In the genomic region with DNA sequence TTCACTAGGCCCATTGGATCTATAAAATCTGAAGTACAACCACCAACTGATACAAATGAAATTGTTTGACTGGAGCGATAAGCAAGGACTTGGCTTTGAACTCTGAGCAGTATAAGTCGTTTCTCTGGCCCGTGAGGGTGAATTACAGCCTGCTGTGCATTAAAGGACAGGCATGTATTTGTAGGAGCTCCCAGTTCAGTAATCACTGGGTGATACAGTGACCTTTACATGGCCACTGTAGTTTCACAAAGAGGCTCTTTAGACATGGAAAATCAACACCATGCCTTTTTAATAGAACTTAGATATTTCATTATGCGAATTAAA, we compare ENCODE assay signal across 20 cellular contexts.
"Had no signal": no experiment of that assay in that cellular context is flagged by ENCODE, and none has a peak within 500 bp of the region (broad histone marks: within the 10 kb centered on the region; RNA-seq: fewer than 3 reads in every experiment).

No MANE protein-coding gene starts in this region.

- H3K36me3 Mint-ChIP-seq: mesothelial cell of epicardium had no signal

- H3K4me3 Mint-ChIP-seq: immature natural killer cell, mesothelial cell of epicardium had no signal

- H3K27ac Mint-ChIP-seq: immature natural killer cell, mesothelial cell of epicardium had no signal

- H3K27me3 ChIP-seq: dorsolateral prefrontal cortex, esophagus muscularis mucosa, foreskin keratinocyte, gastroesophageal sphincter, heart left ventricle, hepatocyte, left lung had no signal

- ATAC-seq: foreskin keratinocyte, gastroesophageal sphincter, heart left ventricle, left lung, left ventricle myocardium superior, lower lobe of right lung had no signal

- DNase-seq: dermis blood vessel endothelial cell; dorsolateral prefrontal cortex; effector CD4-positive, alpha-beta T cell; effector memory CD4-positive, alpha-beta T cell; foreskin keratinocyte; heart left ventricle; hypothalamus; immature natural killer cell; islet precursor cell; kidney; kidney glomerular epithelial cell; left lung; left ventricle myocardium superior; lower lobe of right lung; mesenchymal stem cell had no signal

- H3K27ac ChIP-seq: coronary artery, dorsolateral prefrontal cortex, esophagus muscularis mucosa, foreskin keratinocyte, gastroesophageal sphincter, heart left ventricle, hepatocyte, left lung, lower lobe of right lung had no signal

- H3K4me1 Mint-ChIP-seq: immature natural killer cell, mesothelial cell of epicardium had no signal

- H3K4me3 ChIP-seq: coronary artery, dorsolateral prefrontal cortex, esophagus muscularis mucosa, gastroesophageal sphincter, heart left ventricle, hepatocyte, left lung, lower lobe of right lung had no signal

- H3K4me1 ChIP-seq: esophagus muscularis mucosa, foreskin keratinocyte, gastroesophageal sphincter, heart left ventricle, left lung, lower lobe of right lung had no signal

- H3K9me3 ChIP-seq: esophagus muscularis mucosa, gastroesophageal sphincter, heart left ventricle, left lung, lower lobe of right lung had no signal

- H3K36me3 ChIP-seq: esophagus muscularis mucosa, gastroesophageal sphincter, heart left ventricle, left lung, lower lobe of right lung had no signal
